In the genomic region with DNA sequence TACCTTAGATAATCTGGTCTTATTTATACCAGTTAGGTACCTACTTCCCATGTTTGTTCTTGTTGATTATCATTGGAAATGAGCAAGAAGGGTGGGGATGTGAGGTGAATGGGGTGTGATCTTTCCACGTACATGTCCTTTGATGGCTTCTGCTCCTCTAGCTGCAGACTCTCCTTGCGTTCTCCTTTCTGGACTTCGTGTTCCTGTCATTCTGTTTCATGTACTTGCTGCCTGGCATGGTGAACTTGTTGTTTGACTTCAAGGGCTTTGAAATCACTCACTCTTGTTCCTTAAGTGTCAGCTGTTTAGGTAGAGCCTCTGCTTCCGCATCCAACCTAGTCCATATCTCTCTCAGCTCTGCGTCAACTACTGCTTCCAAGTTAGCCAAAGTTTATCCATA, we compare ENCODE assay signal across 17 cellular contexts.
"Had no signal": no experiment of that assay in that cellular context is flagged by ENCODE, and none has a peak within 500 bp of the region (broad histone marks: within the 10 kb centered on the region; RNA-seq: fewer than 3 reads in every experiment).

No MANE protein-coding gene starts in this region.

- H2AFZ ChIP-seq: parathyroid adenoma had no signal

- H3K9ac ChIP-seq: parathyroid adenoma had no signal

- H3K36me3 ChIP-seq: colonic mucosa, WERI-Rb-1 had no signal

- FAIRE-seq: endometrium, small intestine had no signal

- DNase-seq: activated CD8-positive, alpha-beta T cell treated with anti-CD3 and anti-CD28 coated beads for 36 hours; activated effector memory CD4-positive, alpha-beta T cell treated with Interleukin-2 at 50 U/mL for 16 hours; activated naive CD4-positive, alpha-beta T cell treated with anti-CD3 and anti-CD28 coated beads, Interleukin-2, amount 50 U/mL, for 16 hours; activated T-cell treated with anti-CD3 and anti-CD28 coated beads, Interleukin-2, amount 50 U/mL, for 4 hours; central memory CD4-positive, alpha-beta T cell; colonic mucosa; glutamatergic neuron; immature natural killer cell; mammary epithelial cell; naive B cell; retina; small intestine; stimulated activated CD4-positive, alpha-beta T cell treated with anti-CD3 and anti-CD28 coated beads, Interleukin-4, amount 100 ng/mL, for 24 hours; stimulated activated naive CD4-positive, alpha-beta T cell; WERI-Rb-1 had no signal

- H3K4me3 ChIP-seq: colonic mucosa had no signal

- H3K27ac ChIP-seq: colonic mucosa, parathyroid adenoma, WERI-Rb-1 had no signal

- H3K9me3 ChIP-seq: colonic mucosa had no signal

- H3K4me1 ChIP-seq: colonic mucosa had no signal

- H3K27me3 ChIP-seq: colonic mucosa had no signal
